Comparison of ENCODE assay signal across 27 cellular contexts in genomic region chr4:108140328-108140727, GRCh38. TPM values are rescaled to one million over a fixed set of nuclear protein-coding genes. Genes with fewer than 3 reads are reported as not detected.
DNase-seq lines count a peak whose midpoint lies in the region; ATAC-seq, FAIRE-seq and TF ChIP-seq lines count a peak whose summit lies in the region.
"Had no signal": no experiment of that assay in that cellular context is flagged by ENCODE, and none has a peak within 500 bp of the region (broad histone marks: within the 10 kb centered on the region; RNA-seq: fewer than 3 reads in every experiment).

No MANE protein-coding gene starts in this region.

- no peak overlapping the region for H3K9ac ChIP-seq in endodermal cell (ENCODE audit: extremely low read depth, low read length, poor library complexity, severe bottlenecking)
- H3K9ac ChIP-seq in colonic mucosa (ENCODE audit: low read depth in 2 of 2, low read length in 2 of 2) = no peak overlapping the region

- WGBS in endodermal cell (ENCODE audit: insufficient coverage in 1 of 2, insufficient read length in 1 of 2), 2 experiments = 87 to 100% methylated on average over 1 to 7 of the region's 7 CpGs

- peaks cover 100% of the 10 kb centered on the region for H3K4me1 ChIP-seq in CD4-positive, alpha-beta memory T cell (ENCODE audit: insufficient read depth, low read length)
- peaks cover 27 to 97% of the 10 kb centered on the region in 2 donors for H3K4me1 ChIP-seq in naive thymus-derived CD4-positive, alpha-beta T cell (ENCODE audit: control insufficient read depth in 2 of 2, insufficient read depth in 2 of 2, low read length in 2 of 2)
- H3K4me1 ChIP-seq in endodermal cell (ENCODE audit: control insufficient read depth, insufficient read depth, low read length) (no peaks in the 10 kb centered on the region), colonic mucosa (no peaks in the 10 kb centered on the region)
- H3K4me1 ChIP-seq: ascending aorta, Peyer's patch, upper lobe of left lung had no signal

- H3K27ac ChIP-seq in CD4-positive, alpha-beta memory T cell (ENCODE audit: low read depth, low read length) = peak overlapping the region; percentile 6
- H3K27ac ChIP-seq in naive thymus-derived CD4-positive, alpha-beta T cell (ENCODE audit: low read depth, low read length) = peak overlapping the region; percentile 81
- no peak overlapping the region for H3K27ac ChIP-seq in endodermal cell (ENCODE audit: low read depth, low read length)
- H3K27ac ChIP-seq in colonic mucosa = no peak overlapping the region
- H3K27ac ChIP-seq: ascending aorta, dorsolateral prefrontal cortex, heart left ventricle, Peyer's patch, SJCRH30, upper lobe of left lung, VCaP had no signal

- peak; percentile 60 for ATAC-seq in naive thymus-derived CD4-positive, alpha-beta T cell
- ATAC-seq: heart left ventricle, left colon had no signal

- peaks cover 89% of the 10 kb centered on the region for H3K4me1 Mint-ChIP-seq in activated T-cell treated with anti-CD3 and anti-CD28 coated beads, Interleukin-2, amount 50 U/mL, for 24 hours (ENCODE audit: low read depth)
- peaks cover 71 to 95% (median 81%) of the 10 kb centered on the region in 4 donors for H3K4me1 Mint-ChIP-seq in CD4-positive, alpha-beta memory T cell
- peaks cover 75% of the 10 kb centered on the region for H3K4me1 Mint-ChIP-seq in activated CD4-positive, alpha-beta memory T cell treated with anti-CD3 and anti-CD28 coated beads, Interleukin-2, amount 10 ng/mL, durations not matched to agents 7 days and 5 days
- H3K4me1 Mint-ChIP-seq in naive thymus-derived CD4-positive, alpha-beta T cell = peaks cover 60 to 99% (median 95%) of the 10 kb centered on the region in 7 donors
- H3K4me1 Mint-ChIP-seq in endodermal cell = peaks cover 20% of the 10 kb centered on the region
- H3K4me1 Mint-ChIP-seq: CD14-positive monocyte, memory B cell had no signal

- peaks cover 13% of the 10 kb centered on the region for H3K36me3 ChIP-seq in CD4-positive, alpha-beta memory T cell (ENCODE audit: insufficient read depth, low read length)
- peaks cover 0 to 14% (median 0%) of the 10 kb centered on the region in 3 experiments for H3K36me3 ChIP-seq in naive thymus-derived CD4-positive, alpha-beta T cell (ENCODE audit: control insufficient read depth in 2 of 3, insufficient read depth in 3 of 3, low read length in 3 of 3)
- H3K36me3 ChIP-seq in endodermal cell (ENCODE audit: control insufficient read depth, insufficient read depth, low read length) (no peaks in the 10 kb centered on the region), colonic mucosa (no peaks in the 10 kb centered on the region)
- H3K36me3 ChIP-seq: ascending aorta, HAP-1, heart left ventricle, Peyer's patch, upper lobe of left lung had no signal

- no peak for FAIRE-seq in HTR-8/SVneo (lab: Jason Lieb, UNC)

- TF ChIP-seq CTCF in endodermal cell (conservative IDR thresholded peaks at IDR 0.05) (no peak), colonic mucosa (IDR thresholded peaks at IDR 0.05) (no peak)

- H3K9me3 ChIP-seq in CD4-positive, alpha-beta memory T cell (ENCODE audit: control insufficient read depth in 1 of 2, low read length in 2 of 2) = no peaks in the 10 kb centered on the region
- H3K9me3 ChIP-seq in naive thymus-derived CD4-positive, alpha-beta T cell (ENCODE audit: control insufficient read depth in 2 of 3, low read length in 3 of 3) = no peaks in the 10 kb centered on the region
- no peaks in the 10 kb centered on the region for H3K9me3 ChIP-seq in endodermal cell (ENCODE audit: control insufficient read depth, low read length)
- no peaks in the 10 kb centered on the region for H3K9me3 ChIP-seq in colonic mucosa
- H3K9me3 ChIP-seq: ascending aorta, HAP-1, Peyer's patch, SJCRH30, upper lobe of left lung had no signal

- intact Hi-C loops in CD4-positive, alpha-beta memory T cell (cut with micrococcal nuclease) = loop anchor here (5.0 kb wide), 1 partner anchor 33 kb away; no protein-coding TSS in a partner anchor
- intact Hi-C loops in naive thymus-derived CD4-positive, alpha-beta T cell (cut with micrococcal nuclease) = loop anchor here (1.0 to 2.0 kb wide), 4 partner anchors 8 to 32 kb away; no protein-coding TSS in a partner anchor
- intact Hi-C loops in colonic mucosa (cut with DNase I) = no loop called here

- H3K27ac Mint-ChIP-seq in activated T-cell treated with anti-CD3 and anti-CD28 coated beads, Interleukin-2, amount 50 U/mL, for 24 hours = peak overlapping the region; percentile 97
- peak overlapping the region; percentile 71 to 88 (median 83) for H3K27ac Mint-ChIP-seq in CD4-positive, alpha-beta memory T cell
- peak overlapping the region; percentile 2 for H3K27ac Mint-ChIP-seq in activated CD4-positive, alpha-beta memory T cell treated with anti-CD3 and anti-CD28 coated beads, Interleukin-2, amount 10 ng/mL, durations not matched to agents 7 days and 5 days
- peak overlapping the region; percentile 85 to 98 (median 95) for H3K27ac Mint-ChIP-seq in naive thymus-derived CD4-positive, alpha-beta T cell
- H3K27ac Mint-ChIP-seq in endodermal cell = no peak overlapping the region
- H3K27ac Mint-ChIP-seq: CD14-positive monocyte, memory B cell had no signal

- H3K4me3 ChIP-seq in CD4-positive, alpha-beta memory T cell (ENCODE audit: low read length in 2 of 2) = no peak overlapping the region
- H3K4me3 ChIP-seq in naive thymus-derived CD4-positive, alpha-beta T cell (ENCODE audit: low read length) = no peak overlapping the region
- H3K4me3 ChIP-seq in endodermal cell (ENCODE audit: low read length) = no peak overlapping the region
- no peak overlapping the region for H3K4me3 ChIP-seq in colonic mucosa
- H3K4me3 ChIP-seq: ascending aorta, dorsolateral prefrontal cortex, HAP-1, heart left ventricle, Peyer's patch, SJCRH30, upper lobe of left lung had no signal

- no peaks in the 10 kb centered on the region for H3K27me3 Mint-ChIP-seq in activated T-cell treated with anti-CD3 and anti-CD28 coated beads, Interleukin-2, amount 50 U/mL, for 24 hours
- H3K27me3 Mint-ChIP-seq in CD4-positive, alpha-beta memory T cell = no peaks in the 10 kb centered on the region
- no peaks in the 10 kb centered on the region for H3K27me3 Mint-ChIP-seq in activated CD4-positive, alpha-beta memory T cell treated with anti-CD3 and anti-CD28 coated beads, Interleukin-2, amount 10 ng/mL, durations not matched to agents 7 days and 5 days
- no peaks in the 10 kb centered on the region for H3K27me3 Mint-ChIP-seq in naive thymus-derived CD4-positive, alpha-beta T cell
- H3K27me3 Mint-ChIP-seq in endodermal cell (ENCODE audit: insufficient read depth) = peaks cover 2% of the 10 kb centered on the region

- peak overlapping the region; percentile 72 for H3K4me3 Mint-ChIP-seq in activated T-cell treated with anti-CD3 and anti-CD28 coated beads, Interleukin-2, amount 50 U/mL, for 24 hours
- H3K4me3 Mint-ChIP-seq in CD4-positive, alpha-beta memory T cell = peak overlapping the region; percentile 0 to 86 (median 68)
- H3K4me3 Mint-ChIP-seq in activated CD4-positive, alpha-beta memory T cell treated with anti-CD3 and anti-CD28 coated beads, Interleukin-2, amount 10 ng/mL, durations not matched to agents 7 days and 5 days = peak overlapping the region; percentile 23
- peak overlapping the region; percentile 78 to 91 (median 84) for H3K4me3 Mint-ChIP-seq in naive thymus-derived CD4-positive, alpha-beta T cell
- H3K4me3 Mint-ChIP-seq in endodermal cell = no peak overlapping the region
- H3K4me3 Mint-ChIP-seq: CD14-positive monocyte; central memory CD8-positive, alpha-beta T cell; memory B cell had no signal

- POLR2A ChIA-PET in CD4-positive, alpha-beta memory T cell (lab: Charles Lee; ENCODE audit: partially characterized antibody) = interaction anchor here (0.9 to 14.8 kb wide), 6 partner anchors 9 to 40 kb away, joined by 3 to 159 read pairs (median 4); no protein-coding TSS in a partner anchor
- POLR2A ChIA-PET in activated CD4-positive, alpha-beta memory T cell treated with anti-CD3 and anti-CD28 coated beads, Interleukin-2, amount 10 ng/mL, durations not matched to agents 7 days and 5 days (lab: Charles Lee) = interaction anchor here (0.9 to 1.9 kb wide), 5 partner anchors 12 to 32 kb away, joined by 3 to 7 read pairs (median 3); no protein-coding TSS in a partner anchor
- POLR2A ChIA-PET in naive thymus-derived CD4-positive, alpha-beta T cell (lab: Charles Lee) = interaction anchor here (0.8 to 21.9 kb wide), 7 partner anchors 12 to 77 kb away, joined by 4 to 400 read pairs (median 24); partner anchors contain the start of gene LEF1

- H3K27me3 ChIP-seq in CD4-positive, alpha-beta memory T cell (ENCODE audit: insufficient read depth, low read length) = no peaks in the 10 kb centered on the region
- no peaks in the 10 kb centered on the region for H3K27me3 ChIP-seq in naive thymus-derived CD4-positive, alpha-beta T cell (ENCODE audit: control insufficient read depth in 2 of 2, insufficient read depth in 2 of 2, low read length in 2 of 2)
- H3K27me3 ChIP-seq in endodermal cell (ENCODE audit: control insufficient read depth, insufficient read depth, low read length, poor library complexity, severe bottlenecking) = no peaks in the 10 kb centered on the region
- no peaks in the 10 kb centered on the region for H3K27me3 ChIP-seq in colonic mucosa
- H3K27me3 ChIP-seq: ascending aorta, Peyer's patch, SJCRH30, upper lobe of left lung had no signal

- H3K9me3 Mint-ChIP-seq in activated T-cell treated with anti-CD3 and anti-CD28 coated beads, Interleukin-2, amount 50 U/mL, for 24 hours = no peaks in the 10 kb centered on the region
- no peaks in the 10 kb centered on the region for H3K9me3 Mint-ChIP-seq in CD4-positive, alpha-beta memory T cell
- no peaks in the 10 kb centered on the region for H3K9me3 Mint-ChIP-seq in activated CD4-positive, alpha-beta memory T cell treated with anti-CD3 and anti-CD28 coated beads, Interleukin-2, amount 10 ng/mL, durations not matched to agents 7 days and 5 days
- no peaks in the 10 kb centered on the region for H3K9me3 Mint-ChIP-seq in naive thymus-derived CD4-positive, alpha-beta T cell
- H3K9me3 Mint-ChIP-seq in endodermal cell = no peaks in the 10 kb centered on the region
- H3K9me3 Mint-ChIP-seq: central memory CD8-positive, alpha-beta T cell; memory B cell had no signal

- CTCF ChIA-PET in CD4-positive, alpha-beta memory T cell (lab: Charles Lee; ENCODE audit: partially characterized antibody) = interaction anchor here (1.2 kb wide), 1 partner anchor 31 kb away, joined by 3 read pairs; no protein-coding TSS in a partner anchor
- CTCF ChIA-PET in activated CD4-positive, alpha-beta memory T cell treated with anti-CD3 and anti-CD28 coated beads, Interleukin-2, amount 10 ng/mL, durations not matched to agents 7 days and 5 days (lab: Charles Lee) = interaction anchor here (1.3 kb wide), 1 partner anchor 9 kb away, joined by 4 read pairs; no protein-coding TSS in a partner anchor
- CTCF ChIA-PET in naive thymus-derived CD4-positive, alpha-beta T cell (lab: Charles Lee) = interaction anchor here (1.1 to 2.1 kb wide), 4 partner anchors 9 to 110 kb away, joined by 3 to 7 read pairs (median 6); no protein-coding TSS in a partner anchor

- DNase-seq in activated T-cell treated with anti-CD3 and anti-CD28 coated beads, Interleukin-2, amount 50 U/mL, for 24 hours = no peak
- no peak for DNase-seq in activated T-cell treated with anti-CD3 and anti-CD28 coated beads, Interleukin-2, amount 50 U/mL, for 1 hour
- DNase-seq in CD4-positive, alpha-beta memory T cell = no peak
- DNase-seq in activated CD4-positive, alpha-beta memory T cell treated with anti-CD3 and anti-CD28 coated beads, Interleukin-2, amount 10 ng/mL, durations not matched to agents 7 days and 5 days = no peak
- DNase-seq in naive thymus-derived CD4-positive, alpha-beta T cell = peak in 6 of 9 donors; percentile 40 to 65 (median 60)
- no peak for DNase-seq in HTR-8/SVneo (ENCODE audit: insufficient read length, low spot score)
- DNase-seq in endodermal cell = no peak
- DNase-seq in colonic mucosa = no peak
- DNase-seq: activated CD8-positive, alpha-beta memory T cell treated with anti-CD3 and anti-CD28 coated beads for 24 hours; activated effector memory CD4-positive, alpha-beta T cell treated with anti-CD3 and anti-CD28 coated beads, Interleukin-2, amount 50 U/mL, for 16 hours; dorsolateral prefrontal cortex; heart left ventricle; IMR-90; left colon; NCI-H1417 treated with DMSO at 0.1 percent for 48 hours; NK-92 treated with Interleukin-12 subunit alpha and Interleukin-12 subunit beta, amount 100 ng/mL, for 24 hours; Peyer's patch; SJCRH30; stimulated activated CD4-positive, alpha-beta T cell treated with anti-CD3 and anti-CD28 coated beads, Interleukin-4, amount 100 ng/mL, for 24 hours; upper lobe of left lung had no signal

- peaks cover 31% of the 10 kb centered on the region for H3K36me3 Mint-ChIP-seq in activated T-cell treated with anti-CD3 and anti-CD28 coated beads, Interleukin-2, amount 50 U/mL, for 24 hours (ENCODE audit: low read depth)
- H3K36me3 Mint-ChIP-seq in CD4-positive, alpha-beta memory T cell = peaks cover 15 to 53% of the 10 kb centered on the region in 2 donors
- peaks cover 21% of the 10 kb centered on the region for H3K36me3 Mint-ChIP-seq in activated CD4-positive, alpha-beta memory T cell treated with anti-CD3 and anti-CD28 coated beads, Interleukin-2, amount 10 ng/mL, durations not matched to agents 7 days and 5 days (ENCODE audit: low read depth)
- peaks cover 11 to 56% (median 21%) of the 10 kb centered on the region in 5 donors for H3K36me3 Mint-ChIP-seq in naive thymus-derived CD4-positive, alpha-beta T cell
- H3K36me3 Mint-ChIP-seq in endodermal cell (ENCODE audit: low read depth) = no peaks in the 10 kb centered on the region
- H3K36me3 Mint-ChIP-seq: CD14-positive monocyte, memory B cell had no signal

RNA-seq across cellular contexts. Expression of gene LEF1, which starts 28.4 kb away (rescaled TPM):
- total RNA-seq in CD4-positive, alpha-beta memory T cell = 100 to 1,000 TPM; 363 to 382 TPM
- polyA plus RNA-seq in CD4-positive, alpha-beta memory T cell = 100 to 1,000 TPM; 307 to 399 TPM
- total RNA-seq in activated CD4-positive, alpha-beta memory T cell treated with anti-CD3 and anti-CD28 coated beads, Interleukin-2, amount 10 ng/mL, durations not matched to agents 7 days and 5 days = 10 to 100 TPM; 67.4 to 68.2 TPM
- 100 to 1,000 TPM; 270 to 830 (median 674) TPM for total RNA-seq in naive thymus-derived CD4-positive, alpha-beta T cell
- 100 to 1,000 TPM; 637 to 928 TPM for polyA plus RNA-seq in naive thymus-derived CD4-positive, alpha-beta T cell
- total RNA-seq in endodermal cell (1 to 10 TPM in 1 of 2 donors, under 1 TPM in 1; 0.95 to 1.6 TPM), colonic mucosa (1 to 10 TPM; 2.1 to 3.4 TPM)
- polyA plus RNA-seq in endodermal cell (2013, experiment 1 of 2) = 64.3 TPM
- polyA plus RNA-seq in endodermal cell (2013, experiment 2 of 2) = 58.7 TPM
- total RNA-seq: ascending aorta, G401 had no signal

Comparison
In these comparisons a context has a peak if more than half of its experiments do, and no peak if none do; other contexts are left out.
1. DNase-seq: peak in naive thymus-derived CD4-positive, alpha-beta T cell (6 of 9); none in activated T-cell treated with anti-CD3 and anti-CD28 coated beads, Interleukin-2, amount 50 U/mL, for 24 hours (single experiment), activated T-cell treated with anti-CD3 and anti-CD28 coated beads, Interleukin-2, amount 50 U/mL, for 1 hour (single experiment), CD4-positive, alpha-beta memory T cell (0 of 5), activated CD4-positive, alpha-beta memory T cell treated with anti-CD3 and anti-CD28 coated beads, Interleukin-2, amount 10 ng/mL, durations not matched to agents 7 days and 5 days (single experiment), HTR-8/SVneo (single experiment), endodermal cell (single experiment) and colonic mucosa (single experiment).
2. H3K27ac ChIP-seq: peak in CD4-positive, alpha-beta memory T cell (single experiment) and naive thymus-derived CD4-positive, alpha-beta T cell (single experiment); none in endodermal cell (single experiment) and colonic mucosa (single experiment).
3. RNA of gene LEF1, which starts 28.4 kb away (total RNA-seq): 270 to 830 TPM in naive thymus-derived CD4-positive, alpha-beta T cell, 363 to 382 TPM in CD4-positive, alpha-beta memory T cell and 67.4 to 68.2 TPM in activated CD4-positive, alpha-beta memory T cell treated with anti-CD3 and anti-CD28 coated beads, Interleukin-2, amount 10 ng/mL, durations not matched to agents 7 days and 5 days; 2.1 to 3.4 TPM in colonic mucosa and 0.95 to 1.6 TPM in endodermal cell; every median in the first group is over 10 times any median in the second.